Comparison of ENCODE assay signal across 16 cellular contexts in genomic region chr10:32341596-32341995, GRCh38. TPM values are rescaled to one million over a fixed set of nuclear protein-coding genes. Genes with fewer than 3 reads are reported as not detected.
DNase-seq lines count a peak whose midpoint lies in the region; ATAC-seq, FAIRE-seq and TF ChIP-seq lines count a peak whose summit lies in the region.
"Had no signal": no experiment of that assay in that cellular context is flagged by ENCODE, and none has a peak within 500 bp of the region (broad histone marks: within the 10 kb centered on the region; RNA-seq: fewer than 3 reads in every experiment).

No MANE protein-coding gene starts in this region.

- peaks cover 17% of the 10 kb centered on the region; the same call in 1 of the 2 replicates for H4K20me1 ChIP-seq in Karpas-422 (ENCODE audit: insufficient read depth, low read depth, low read length)
- peaks cover 87% of the 10 kb centered on the region for H4K20me1 ChIP-seq in astrocyte (ENCODE audit: insufficient read depth, low read length)

- peak overlapping the region; percentile 9 for H3K4me2 ChIP-seq in Karpas-422 (ENCODE audit: low read depth, low read length, poor library complexity, severe bottlenecking)
- no peak overlapping the region for H3K4me2 ChIP-seq in astrocyte (ENCODE audit: low read length)
- no peak overlapping the region for H3K4me2 ChIP-seq in trophoblast cell (ENCODE audit: low read length)

- no peak overlapping the region for H4K91ac ChIP-seq in trophoblast cell (ENCODE audit: low read depth, low read length)

- peaks cover 47% of the 10 kb centered on the region for H3K4me1 Mint-ChIP-seq in activated CD4-positive, alpha-beta T cell treated with anti-CD3 and anti-CD28 coated beads, Interleukin-2, amount 10 ng/mL, durations not matched to agents 24 days and 14 days
- peaks cover 33% of the 10 kb centered on the region for H3K4me1 Mint-ChIP-seq in astrocyte (ENCODE audit: low read depth, unreplicated experiment)

- no peaks in the 10 kb centered on the region for H3K27me3 Mint-ChIP-seq in activated CD4-positive, alpha-beta T cell treated with anti-CD3 and anti-CD28 coated beads, Interleukin-2, amount 10 ng/mL, durations not matched to agents 24 days and 14 days
- no peaks in the 10 kb centered on the region for H3K27me3 Mint-ChIP-seq in astrocyte (ENCODE audit: low read depth, unreplicated experiment)

- H2BK120ac ChIP-seq in trophoblast cell (ENCODE audit: insufficient read depth, low read length, poor library complexity), result no peak overlapping the region

- H3K9me3 Mint-ChIP-seq in activated CD4-positive, alpha-beta T cell treated with anti-CD3 and anti-CD28 coated beads, Interleukin-2, amount 10 ng/mL, durations not matched to agents 24 days and 14 days, result no peaks in the 10 kb centered on the region
- H3K9me3 Mint-ChIP-seq in astrocyte (ENCODE audit: unreplicated experiment), result peaks cover 2% of the 10 kb centered on the region

- no peak overlapping the region for H3K14ac ChIP-seq in trophoblast cell (ENCODE audit: low read length)

- no peaks in the 10 kb centered on the region for H3K27me3 ChIP-seq in Karpas-422 (ENCODE audit: low read length)
- H3K27me3 ChIP-seq in astrocyte (ENCODE audit: insufficient read depth, low read length), result no peaks in the 10 kb centered on the region
- H3K27me3 ChIP-seq in trophoblast cell (ENCODE audit: insufficient read depth, low read length), result no peaks in the 10 kb centered on the region
- H3K27me3 ChIP-seq in lower lobe of right lung (ENCODE audit: low read depth), result no peaks in the 10 kb centered on the region
- no peaks in the 10 kb centered on the region for H3K27me3 ChIP-seq in aorta (ENCODE audit: control insufficient read depth in 1 of 2, insufficient read depth in 2 of 2, low read length in 1 of 2)
- H3K27me3 ChIP-seq: uterus had no signal

- DNase-seq in activated CD4-positive, alpha-beta T cell treated with anti-CD3 and anti-CD28 coated beads, Interleukin-2, amount 10 ng/mL, durations not matched to agents 24 days and 14 days, result no peak
- no peak for DNase-seq in activated CD4-positive, alpha-beta T cell treated with anti-CD3 and anti-CD28 coated beads for 4 hours
- DNase-seq in Karpas-422 (no peak), astrocyte (ENCODE audit: low read depth) (peak; percentile 26), trophoblast cell (no peak), lower lobe of right lung (no peak), aorta (no peak), amygdala (lab: John Stamatoyannopoulos, UW) (no peak)
- DNase-seq: C1 segment of cervical spinal cord; central memory CD4-positive, alpha-beta T cell; DMS79; effector memory CD4-positive, alpha-beta T cell; NCI-H1436; uterus; WERI-Rb-1 had no signal

- ATAC-seq in lower lobe of right lung, result no peak
- no peak for ATAC-seq in aorta (ENCODE audit: low FRiP score)

- H3K79me1 ChIP-seq in trophoblast cell (ENCODE audit: low read length), result peaks cover 4% of the 10 kb centered on the region

- no peak for TF ChIP-seq CTCF in astrocyte (IDR thresholded peaks at IDR 0.05; ENCODE audit: insufficient read depth, low read depth, low read length)
- TF ChIP-seq CTCF in lower lobe of right lung (IDR thresholded peaks at IDR 0.05), result no peak

- H3K27ac ChIP-seq in Karpas-422 (ENCODE audit: low read length), result no peak overlapping the region
- no peak overlapping the region for H3K27ac ChIP-seq in astrocyte (ENCODE audit: low read depth, low read length)
- H3K27ac ChIP-seq in trophoblast cell (ENCODE audit: low read depth, low read length), result no peak overlapping the region
- no peak overlapping the region for H3K27ac ChIP-seq in lower lobe of right lung
- H3K27ac ChIP-seq in aorta (ENCODE audit: low read depth in 1 of 2, low read length in 2 of 2), result no peak overlapping the region
- H3K27ac ChIP-seq: uterus, WERI-Rb-1 had no signal

- FAIRE-seq in astrocyte (lab: Jason Lieb, UNC), result no peak
- FAIRE-seq: A204.1 had no signal

- no peaks in the 10 kb centered on the region for H3K9me2 ChIP-seq in Karpas-422 (replicated peaks; ENCODE audit: insufficient read depth, low read length)

- peaks cover 69% of the 10 kb centered on the region for H3K4me1 ChIP-seq in Karpas-422 (ENCODE audit: low read length)
- H3K4me1 ChIP-seq in astrocyte (ENCODE audit: insufficient read depth, low read length), result peaks cover 5% of the 10 kb centered on the region
- H3K4me1 ChIP-seq in trophoblast cell (ENCODE audit: control insufficient read depth in 1 of 2, insufficient read depth in 2 of 2, low read length in 2 of 2), result peaks cover 0 to 2% of the 10 kb centered on the region in 2 experiments
- H3K4me1 ChIP-seq in lower lobe of right lung, result peaks cover 86% of the 10 kb centered on the region
- no peaks in the 10 kb centered on the region for H3K4me1 ChIP-seq in aorta (ENCODE audit: control insufficient read depth in 1 of 2, insufficient read depth in 2 of 2, low read length in 2 of 2)

- H2AFZ ChIP-seq in Karpas-422 (ENCODE audit: low read length) (no peak overlapping the region), astrocyte (ENCODE audit: low read depth, low read length) (no peak overlapping the region), trophoblast cell (ENCODE audit: insufficient read depth, low read length, poor library complexity) (no peak overlapping the region)

- no peak overlapping the region for H4K8ac ChIP-seq in trophoblast cell (ENCODE audit: low read depth, low read length)

- H3K36me3 ChIP-seq in Karpas-422 (ENCODE audit: insufficient read depth, low read length), result peaks cover 32% of the 10 kb centered on the region; the same call in 1 of the 2 replicates
- peaks cover 2% of the 10 kb centered on the region for H3K36me3 ChIP-seq in astrocyte (ENCODE audit: insufficient read depth, low read length)
- peaks cover 5% of the 10 kb centered on the region in 2 experiments for H3K36me3 ChIP-seq in trophoblast cell (ENCODE audit: control insufficient read depth in 1 of 2, insufficient read depth in 2 of 2, low read length in 2 of 2)
- H3K36me3 ChIP-seq in lower lobe of right lung, result peaks cover 12% of the 10 kb centered on the region
- H3K36me3 ChIP-seq in aorta (ENCODE audit: control insufficient read depth in 1 of 2, insufficient read depth in 2 of 2, low read length in 1 of 2), result no peaks in the 10 kb centered on the region
- H3K36me3 ChIP-seq: uterus had no signal

- H4K12ac ChIP-seq in trophoblast cell (ENCODE audit: low read depth, low read length), result no peak overlapping the region

- peaks cover 34% of the 10 kb centered on the region for H3K36me3 Mint-ChIP-seq in activated CD4-positive, alpha-beta T cell treated with anti-CD3 and anti-CD28 coated beads, Interleukin-2, amount 10 ng/mL, durations not matched to agents 24 days and 14 days (ENCODE audit: low read depth)
- H3K36me3 Mint-ChIP-seq in astrocyte (ENCODE audit: low read depth, unreplicated experiment), result no peaks in the 10 kb centered on the region

- no CpG with 5 or more reads among the region's 1 CpG for WGBS in trophoblast cell (ENCODE audit: extremely low coverage, insufficient coverage, insufficient read length)
- WGBS in aorta, 2 donors, result 49 to 56% methylated on average over 1 of the region's 1 CpG

- H3K4me3 ChIP-seq in Karpas-422 (ENCODE audit: low read length) (no peak overlapping the region), astrocyte (ENCODE audit: insufficient read depth, low read depth, low read length) (no peak overlapping the region), trophoblast cell (ENCODE audit: low read depth, low read length) (no peak overlapping the region), lower lobe of right lung (no peak overlapping the region), aorta (ENCODE audit: low read length in 2 of 2) (no peak overlapping the region)
- H3K4me3 ChIP-seq: uterus had no signal

- peak overlapping the region; percentile 79 for H3K4ac ChIP-seq in trophoblast cell (ENCODE audit: low read depth, low read length)

- H3K18ac ChIP-seq in trophoblast cell (ENCODE audit: low read length), result no peak overlapping the region

- H2BK12ac ChIP-seq in trophoblast cell (ENCODE audit: low read length), result no peak overlapping the region

- H3K27ac Mint-ChIP-seq in activated CD4-positive, alpha-beta T cell treated with anti-CD3 and anti-CD28 coated beads, Interleukin-2, amount 10 ng/mL, durations not matched to agents 24 days and 14 days, result no peak overlapping the region
- no peak overlapping the region for H3K27ac Mint-ChIP-seq in astrocyte (ENCODE audit: unreplicated experiment)

- H3K9ac ChIP-seq in Karpas-422 (ENCODE audit: low read length) (no peak overlapping the region), astrocyte (ENCODE audit: low read length) (no peak overlapping the region), trophoblast cell (ENCODE audit: low read length) (no peak overlapping the region)

- no peak overlapping the region for H2BK5ac ChIP-seq in trophoblast cell (ENCODE audit: low read depth, low read length, poor library complexity)

- H3K9me3 ChIP-seq in Karpas-422 (ENCODE audit: low read length), result no peaks in the 10 kb centered on the region
- H3K9me3 ChIP-seq in astrocyte (ENCODE audit: insufficient read depth, low read depth, low read length), result no peaks in the 10 kb centered on the region
- no peaks in the 10 kb centered on the region for H3K9me3 ChIP-seq in trophoblast cell (ENCODE audit: insufficient read depth, low read depth, low read length)
- no peaks in the 10 kb centered on the region for H3K9me3 ChIP-seq in lower lobe of right lung
- H3K9me3 ChIP-seq in aorta (ENCODE audit: control insufficient read depth, low read length), result no peaks in the 10 kb centered on the region
- H3K9me3 ChIP-seq: uterus had no signal

- no peak overlapping the region for H2AK5ac ChIP-seq in trophoblast cell (ENCODE audit: low read length)

- H3K23ac ChIP-seq in trophoblast cell (ENCODE audit: low read length), result no peak overlapping the region

- H3K4me3 Mint-ChIP-seq in activated CD4-positive, alpha-beta T cell treated with anti-CD3 and anti-CD28 coated beads, Interleukin-2, amount 10 ng/mL, durations not matched to agents 24 days and 14 days, result peak overlapping the region; percentile 21
- no peak overlapping the region for H3K4me3 Mint-ChIP-seq in astrocyte (ENCODE audit: unreplicated experiment)

- intact Hi-C loops in activated CD4-positive, alpha-beta T cell treated with anti-CD3 and anti-CD28 coated beads, Interleukin-2, amount 10 ng/mL, durations not matched to agents 24 days and 14 days (cut with micrococcal nuclease), result loop anchor here (1.0 to 10.0 kb wide), 2 partner anchors 9 to 417 kb away; partner anchors contain the start of gene ARHGAP12
- intact Hi-C loops in lower lobe of right lung (cut with DNase I) (no loop called here), aorta (cut with DNase I) (no loop called here)

- H3K79me2 ChIP-seq in Karpas-422 (ENCODE audit: low read length), result peaks cover 95% of the 10 kb centered on the region
- H3K79me2 ChIP-seq in astrocyte (ENCODE audit: insufficient read depth, low read length), result peaks cover 95% of the 10 kb centered on the region
- peaks cover 23% of the 10 kb centered on the region for H3K79me2 ChIP-seq in trophoblast cell (ENCODE audit: control insufficient read depth, insufficient read depth, low read length, poor library complexity)

RNA-seq across cellular contexts. Expression of gene EPC1, which starts 5.4 kb away (rescaled TPM):
- 32.3 and 34.3 TPM in 2 replicates for total RNA-seq in activated CD4-positive, alpha-beta T cell treated with anti-CD3 and anti-CD28 coated beads, Interleukin-2, amount 10 ng/mL, durations not matched to agents 24 days and 14 days
- 35.6 and 56.9 TPM in 2 replicates for total RNA-seq in Karpas-422 (2014; rRNA removed; shearing (Covaris generic); ENCODE audit: low replicate concordance)
- 25.7 and 26.3 TPM in 2 replicates for total RNA-seq in astrocyte
- 20.2 and 21.7 TPM in 2 replicates for polyA plus RNA-seq in trophoblast cell (2013)
- 40.3 TPM for total RNA-seq in lower lobe of right lung
- total RNA-seq in aorta, result 10 to 100 TPM; 42.4 to 53.9 TPM
- 10 to 100 TPM; 15.9 to 21.8 TPM for polyA plus RNA-seq in aorta
